In genomic region chr20:2507464-2507863, GRCh38 we compare ENCODE assay signal across 9 cellular contexts. TPM values are rescaled to one million over a fixed set of nuclear protein-coding genes. Genes with fewer than 3 reads are reported as not detected.
DNase-seq lines count a peak whose midpoint lies in the region; ATAC-seq and TF ChIP-seq lines count a peak whose summit lies in the region.
"Had no signal": no experiment of that assay in that cellular context is flagged by ENCODE, and none has a peak within 500 bp of the region (broad histone marks: within the 10 kb centered on the region; RNA-seq: fewer than 3 reads in every experiment).

No MANE protein-coding gene starts in this region.

- peaks cover 9 to 21% (median 16%) of the 10 kb centered on the region in 3 donors for H3K27me3 Mint-ChIP-seq in naive B cell

- TF ChIP-seq CTCF in HEK293 (tag by site-specific recombination; IDR thresholded peaks at IDR 0.05), result no peak
- no peak for TF ChIP-seq CTCF in astrocyte of the spinal cord (IDR thresholded peaks at IDR 0.05; ENCODE audit: low read depth, low read length)
- TF ChIP-seq CTCF in WERI-Rb-1 (IDR thresholded peaks at IDR 0.05; ENCODE audit: low read depth, low read length), result no peak

- POLR2A ChIA-PET in HEK293 (lab: Yijun Ruan, JAX), result interaction anchor here (1.0 to 3.4 kb wide), 5 partner anchors 14 to 144 kb away, joined by 4 to 34 read pairs (median 7); partner anchors contain the start of gene SNRPB

- H3K4me1 Mint-ChIP-seq in naive B cell, result peaks cover 20 to 38% (median 32%) of the 10 kb centered on the region in 3 donors

- no peak for ATAC-seq in naive B cell (ENCODE audit: low read depth in 2 of 2)

- in situ Hi-C loops in astrocyte of the spinal cord (cut with HindIII; ENCODE audit: low sequenced_read_pairs), result no loop called here

- peaks cover 0 to 2% (median 0%) of the 10 kb centered on the region in 7 donors for H3K9me3 Mint-ChIP-seq in naive B cell

- H3K4me3 Mint-ChIP-seq in naive B cell, result peak overlapping the region; percentile 91 to 100 (median 100)

- CTCF ChIA-PET in HEK293 (lab: Yijun Ruan, JAX), result interaction anchor here (0.6 to 12.4 kb wide), 3 partner anchors 11 to 493 kb away, joined by 3 to 171 read pairs (median 5); no protein-coding TSS in a partner anchor

- H3K36me3 ChIP-seq in HEK293 (ENCODE audit: control insufficient read depth in 2 of 2, insufficient read depth in 1 of 2, low read length in 2 of 2), result no peaks in the 10 kb centered on the region
- no peaks in the 10 kb centered on the region for H3K36me3 ChIP-seq in WERI-Rb-1

- no peaks in the 10 kb centered on the region for H3K36me3 Mint-ChIP-seq in naive B cell

- H3K27ac Mint-ChIP-seq in naive B cell, result peak overlapping the region in 2 of 6 donors; percentile 54 to 88

- H3K9me3 ChIP-seq in HEK293 (ENCODE audit: control insufficient read depth, insufficient read depth, low read depth, low read length) (no peaks in the 10 kb centered on the region), WERI-Rb-1 (ENCODE audit: severe bottlenecking) (no peaks in the 10 kb centered on the region)

- H3K27ac ChIP-seq in HEK293 (ENCODE audit: extremely low read depth, low read depth, low read length), result no peak overlapping the region
- no peak overlapping the region for H3K27ac ChIP-seq in WERI-Rb-1

- H3K4me3 ChIP-seq in HEK293 (ENCODE audit: low read depth, low read length), result peak overlapping the region; percentile 76; the same call in 1 of the 2 replicates
- peak overlapping the region; percentile 94 for H3K4me3 ChIP-seq in astrocyte of the spinal cord (ENCODE audit: low read depth, low read length)
- no peak overlapping the region for H3K4me3 ChIP-seq in WERI-Rb-1 (ENCODE audit: low read depth, low read length)

- H3K27me3 ChIP-seq in WERI-Rb-1 (ENCODE audit: insufficient read depth, low read depth, severe bottlenecking), result no peaks in the 10 kb centered on the region

- DNase-seq in AG20443 (ENCODE audit: low spot score), result peak; percentile 28
- no peak for DNase-seq in astrocyte of the spinal cord (ENCODE audit: low read depth, low spot score)
- no peak for DNase-seq in naive B cell
- no peak for DNase-seq in hippocampal formation (lab: John Stamatoyannopoulos, UW)
- no peak for DNase-seq in NCI-H526 (lab: John Stamatoyannopoulos, UW)
- no peak for DNase-seq in SKM-1 (lab: John Stamatoyannopoulos, UW; ENCODE audit: unreplicated experiment)
- DNase-seq in WERI-Rb-1, result no peak
- DNase-seq: NCI-H2029 had no signal

- peaks cover 4% of the 10 kb centered on the region; the same call in 1 of the 2 replicates for H3K4me1 ChIP-seq in HEK293 (ENCODE audit: control insufficient read depth, insufficient read depth, low read length)

TF ChIP-seq in HEK293, 187 proteins besides CTCF, POLR2A, EP300 and RAD21:
- no peak for TF ChIP-seq ZFP41 (tag by site-specific recombination; IDR thresholded peaks at IDR 0.05; ENCODE audit: borderline replicate concordance)
- peak; percentile 52 for TF ChIP-seq GLIS1 (tag by site-specific recombination; IDR thresholded peaks at IDR 0.05)
TF ChIP-seq in HEK293: peak in this region for 1.

RNA-seq across cellular contexts. Expression of gene ZNF343, which starts 1.3 kb away (rescaled TPM):
- 10 to 100 TPM in 2 of 6 donors, 1 to 10 TPM in 3, not detected in 1; 4.6 to 13.8 (median 7.3) TPM for polyA plus RNA-seq in naive B cell (ENCODE audit: low read depth in 6 of 6)

RNA-seq across cellular contexts. Expression of gene TMC2, which starts 28.9 kb away (rescaled TPM):
- not detected for polyA plus RNA-seq in naive B cell (ENCODE audit: low read depth in 6 of 6)

RNA-seq across cellular contexts. Expression of gene SNRPB, which starts 36.9 kb away (rescaled TPM):
- polyA plus RNA-seq in naive B cell (ENCODE audit: low read depth in 6 of 6), result 100 to 1,000 TPM; 310 to 412 (median 346) TPM
